Comparison of ENCODE assay signal across 28 cellular contexts in genomic region chr12:66086001-66086400, GRCh38.
"Had no signal": no experiment of that assay in that cellular context is flagged by ENCODE, and none has a peak within 500 bp of the region (broad histone marks: within the 10 kb centered on the region; RNA-seq: fewer than 3 reads in every experiment).

No MANE protein-coding gene starts in this region.

- H3K36me3 ChIP-seq: adrenal gland, MG63, SJSA1 had no signal

- H3K27ac Mint-ChIP-seq: activated CD4-positive, alpha-beta memory T cell treated with anti-CD3 and anti-CD28 coated beads for 36 hours; activated CD4-positive, alpha-beta T cell treated with anti-CD3 and anti-CD28 coated beads, Interleukin-2, amount 10 ng/mL, durations not matched to agents 7 days and 5 days; activated naive CD4-positive, alpha-beta T cell treated with anti-CD3 and anti-CD28 coated beads, Interleukin-2, amount 10 ng/mL, durations not matched to agents 7 days and 5 days; activated naive CD8-positive, alpha-beta T cell treated with anti-CD3 and anti-CD28 coated beads, Interleukin-2, amount 10 ng/mL, durations not matched to agents 7 days and 5 days; activated T-helper 17 cell treated with anti-CD3 and anti-CD28 coated beads, Interleukin-2, amount 50 U/mL, for 72 hours had no signal

- H3K36me3 Mint-ChIP-seq: activated CD4-positive, alpha-beta memory T cell treated with anti-CD3 and anti-CD28 coated beads for 36 hours; activated naive CD4-positive, alpha-beta T cell treated with anti-CD3 and anti-CD28 coated beads, Interleukin-2, amount 10 ng/mL, durations not matched to agents 7 days and 5 days; activated naive CD8-positive, alpha-beta T cell treated with anti-CD3 and anti-CD28 coated beads, Interleukin-2, amount 10 ng/mL, durations not matched to agents 7 days and 5 days had no signal

- H3K9me3 Mint-ChIP-seq: activated CD4-positive, alpha-beta T cell treated with anti-CD3 and anti-CD28 coated beads, Interleukin-2, amount 10 ng/mL, durations not matched to agents 7 days and 5 days; activated naive CD4-positive, alpha-beta T cell treated with anti-CD3 and anti-CD28 coated beads, Interleukin-2, amount 10 ng/mL, durations not matched to agents 7 days and 5 days; activated T-helper 17 cell treated with anti-CD3 and anti-CD28 coated beads, Interleukin-2, amount 50 U/mL, for 72 hours had no signal

- H3K4me3 Mint-ChIP-seq: activated CD4-positive, alpha-beta memory T cell treated with anti-CD3 and anti-CD28 coated beads for 36 hours; activated CD4-positive, alpha-beta T cell treated with anti-CD3 and anti-CD28 coated beads, Interleukin-2, amount 10 ng/mL, durations not matched to agents 7 days and 5 days; activated naive CD4-positive, alpha-beta T cell treated with anti-CD3 and anti-CD28 coated beads, Interleukin-2, amount 10 ng/mL, durations not matched to agents 7 days and 5 days; activated naive CD8-positive, alpha-beta T cell treated with anti-CD3 and anti-CD28 coated beads, Interleukin-2, amount 10 ng/mL, durations not matched to agents 7 days and 5 days; activated T-helper 17 cell treated with anti-CD3 and anti-CD28 coated beads, Interleukin-2, amount 50 U/mL, for 72 hours had no signal

- DNase-seq: activated CD4-positive, alpha-beta memory T cell treated with anti-CD3 and anti-CD28 coated beads for 36 hours; activated CD4-positive, alpha-beta T cell treated with anti-CD3 and anti-CD28 coated beads, Interleukin-2, amount 10 ng/mL, durations not matched to agents 7 days and 5 days; activated CD4-positive, CD25-positive, alpha-beta regulatory T cell; activated gamma-delta T cell treated with Interleukin-2 at 50 U/mL for 16 hours; activated naive CD4-positive, alpha-beta T cell treated with anti-CD3 and anti-CD28 coated beads, Interleukin-2, amount 10 ng/mL, durations not matched to agents 7 days and 5 days; activated naive CD8-positive, alpha-beta T cell treated with anti-CD3 and anti-CD28 coated beads, Interleukin-2, amount 10 ng/mL, durations not matched to agents 7 days and 5 days; activated T-cell treated with anti-CD3 and anti-CD28 coated beads for 4 hours; activated T-cell treated with anti-CD3 and anti-CD28 coated beads, Interleukin-2, amount 50 U/mL, for 48 hours; adrenal gland; anterior cingulate cortex; cerebellar nuclear complex; MG63; MV-4-11; NCI-H1092 treated with DMSO at 0.1 percent for 48 hours; NCI-H1436; NCI-H1694 treated with DMSO at 0.1 percent for 48 hours; NCI-H2029 treated with DMSO at 0.1 percent for 48 hours; NCI-H510A treated with DMSO at 0.1 percent for 48 hours; NCI-H69; NK-92 treated with Interleukin-12 subunit alpha and Interleukin-12 subunit beta, amount 100 ng/mL, for 24 hours; OCI-M1; SHP77; T-helper 2 cell; T1000 had no signal

- H3K27me3 ChIP-seq: MG63, SJSA1 had no signal

- H3K4me1 Mint-ChIP-seq: activated CD4-positive, alpha-beta T cell treated with anti-CD3 and anti-CD28 coated beads, Interleukin-2, amount 10 ng/mL, durations not matched to agents 7 days and 5 days; activated naive CD4-positive, alpha-beta T cell treated with anti-CD3 and anti-CD28 coated beads, Interleukin-2, amount 10 ng/mL, durations not matched to agents 7 days and 5 days; activated T-helper 17 cell treated with anti-CD3 and anti-CD28 coated beads, Interleukin-2, amount 50 U/mL, for 72 hours had no signal

- H3K4me3 ChIP-seq: adrenal gland, MG63, SJSA1 had no signal

- H3K9me3 ChIP-seq: adrenal gland, MG63, SJSA1 had no signal

- H3K4me1 ChIP-seq: adrenal gland, SJSA1 had no signal

- H3K27ac ChIP-seq: adrenal gland, SJSA1, VCaP had no signal

- ATAC-seq: activated T-helper 17 cell treated with anti-CD3 and anti-CD28 coated beads, Interleukin-2, amount 50 U/mL, for 72 hours had no signal

- FAIRE-seq: RCC 7860 had no signal
